8 cellular contexts compared by ENCODE assay signal in the genomic region with DNA sequence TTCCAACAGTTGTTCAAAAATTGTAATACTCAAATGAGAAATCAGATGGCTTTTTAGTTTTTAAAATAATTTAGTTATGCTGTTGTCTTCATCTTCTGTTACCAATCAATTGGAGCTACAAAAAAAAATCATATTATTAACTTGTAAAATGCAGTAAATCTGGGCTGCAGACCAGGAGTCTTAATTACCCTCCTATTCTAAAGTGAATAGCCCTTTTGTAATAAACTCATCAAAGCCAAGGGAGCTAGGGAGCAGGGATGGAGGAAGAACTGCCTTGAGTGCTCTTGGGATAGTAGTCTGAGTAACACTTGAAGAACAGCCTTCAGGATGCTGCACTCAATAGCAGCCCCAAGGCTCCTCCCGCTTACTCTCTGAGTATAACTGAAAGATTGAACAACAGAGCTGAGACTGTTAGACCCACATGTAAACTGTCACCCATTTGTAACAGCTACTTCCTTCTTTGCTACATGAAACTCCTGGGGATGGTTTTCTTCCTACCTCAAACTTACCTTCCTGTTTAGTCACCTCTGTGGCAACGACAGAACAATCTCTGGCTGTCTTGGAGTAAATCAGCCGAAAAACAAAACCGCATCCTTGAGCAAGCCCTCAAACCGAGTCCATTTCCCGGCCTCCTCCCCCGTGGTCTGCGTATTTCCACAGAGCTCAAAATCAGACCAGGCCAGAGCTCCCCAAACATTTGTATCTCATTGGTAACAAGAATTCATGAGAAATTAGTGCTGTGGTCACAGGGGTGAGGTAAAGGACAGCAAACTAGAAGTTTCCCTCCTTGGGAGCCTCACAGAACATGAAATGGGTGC. TPM values are rescaled to one million over a fixed set of nuclear protein-coding genes. Genes with fewer than 3 reads are reported as not detected.
DNase-seq lines count a peak whose midpoint lies in the region; ATAC-seq and TF ChIP-seq lines count a peak whose summit lies in the region.

No MANE protein-coding gene starts in this region.

- peaks cover 0 to 3% (median 1%) of the 10 kb centered on the region in 7 donors for H3K9me3 Mint-ChIP-seq in CD14-positive monocyte

- intact Hi-C loops in CD14-positive monocyte (cut with micrococcal nuclease) (loop anchor here in 1 of 2 donors (2.0 kb wide), 1 partner anchor 56 kb away; a partner anchor contains a TSS), stomach (cut with DNase I; ENCODE audit: low total_unique reads) (no loop called here)

- H3K4me1 ChIP-seq in stomach, result peaks cover 0 to 37% (median 0%) of the 10 kb centered on the region in 4 donors

- ATAC-seq in GM19395 (IDR thresholded peaks at IDR 0.05; ENCODE audit: unreplicated experiment) (peak; percentile 88), HG03460 (IDR thresholded peaks at IDR 0.05; ENCODE audit: unreplicated experiment) (peak; percentile 79)

- H3K27me3 Mint-ChIP-seq in CD14-positive monocyte (ENCODE audit: low read depth in 3 of 3), result peaks cover 0 to 5% (median 0%) of the 10 kb centered on the region in 3 donors

- 56 to 66% (median 61%) methylated on average over 8 of the region's 8 CpGs for WGBS in stomach, 5 donors

- TF ChIP-seq POLR2A in stomach (IDR thresholded peaks at IDR 0.05), result no peak

- no peak for TF ChIP-seq CTCF in CD14-positive monocyte (IDR thresholded peaks at IDR 0.05)
- no peak for TF ChIP-seq CTCF in fibroblast of mammary gland (conservative IDR thresholded peaks at IDR 0.05; ENCODE audit: control insufficient read depth, insufficient read depth, low read depth, low read length)
- TF ChIP-seq CTCF in stomach (IDR thresholded peaks at IDR 0.05), result no peak

- H3K4me3 ChIP-seq in fibroblast of mammary gland (ENCODE audit: control insufficient read depth, low read depth, low read length) (no peak overlapping the region), stomach (no peak overlapping the region)

- DNase-seq in CD14-positive monocyte (ENCODE audit: low spot score) (peak; percentile 95), fibroblast of mammary gland (ENCODE audit: low read depth) (peak; percentile 74), stomach (no peak), NCI-H2196 treated with DMSO at 0.1 percent for 48 hours (lab: John Stamatoyannopoulos, UW; ENCODE audit: unreplicated experiment) (no peak), cortex of kidney (lab: John Stamatoyannopoulos, UW) (no peak)
- peak; percentile 77 for DNase-seq in activated CD4-positive, alpha-beta T cell treated with anti-CD3 and anti-CD28 coated beads for 48 hours

- no peaks in the 10 kb centered on the region for H3K27me3 ChIP-seq in stomach

- peaks cover 63% of the 10 kb centered on the region for H3K4me1 Mint-ChIP-seq in CD14-positive monocyte

- no peak for TF ChIP-seq EP300 in stomach (IDR thresholded peaks at IDR 0.05)

- peaks cover 0 to 14% (median 4%) of the 10 kb centered on the region in 4 donors for H3K36me3 ChIP-seq in stomach

- H3K27ac ChIP-seq in stomach, result peak overlapping the region; percentile 34 to 82 (median 59)

- peaks cover 55 to 58% of the 10 kb centered on the region in 2 donors for H3K36me3 Mint-ChIP-seq in CD14-positive monocyte

- H3K27ac Mint-ChIP-seq in CD14-positive monocyte, result peak overlapping the region; percentile 99 to 100 (median 100)

- no peaks in the 10 kb centered on the region for H3K9me3 ChIP-seq in stomach

- peak overlapping the region; percentile 60 to 76 for H3K4me3 Mint-ChIP-seq in CD14-positive monocyte

RNA-seq across cellular contexts. Expression of a gene that starts 55.9 kb away (rescaled TPM):
- polyA plus RNA-seq in CD14-positive monocyte (100 to 1,000 TPM; 128 to 168 TPM), stomach (10 to 100 TPM in 1 of 3 donors, 1 to 10 TPM in 2; 7.8 to 21.9 (median 9.7) TPM)
- 10 to 100 TPM in 2 of 5 donors, 1 to 10 TPM in 3; 1.2 to 48.8 (median 7.6) TPM for total RNA-seq in stomach

Comparison
In these comparisons a context has a peak if more than half of its experiments do, and no peak if none do; other contexts are left out.
1. DNase-seq: peak in CD14-positive monocyte (single experiment), activated CD4-positive, alpha-beta T cell treated with anti-CD3 and anti-CD28 coated beads for 48 hours (single experiment) and fibroblast of mammary gland (single experiment); none in stomach (single experiment), NCI-H2196 treated with DMSO at 0.1 percent for 48 hours (single experiment) and cortex of kidney (single experiment).
2. RNA of a gene that starts 55.9 kb away (polyA plus RNA-seq): 128 to 168 TPM in CD14-positive monocyte; 7.8 to 21.9 TPM in stomach; every median in the first group is over 4 times any median in the second.